8 cellular contexts compared by ENCODE assay signal in genomic region chr11:114060402-114061052, GRCh38. TPM values are rescaled to one million over a fixed set of nuclear protein-coding genes. Genes with fewer than 3 reads are reported as not detected.
DNase-seq lines count a peak whose midpoint lies in the region; ATAC-seq and TF ChIP-seq lines count a peak whose summit lies in the region.

No MANE protein-coding gene starts in this region.

- peak overlapping the region; percentile 63 for H3K9ac ChIP-seq in neural cell (ENCODE audit: low read length)

- no peaks in the 10 kb centered on the region for H4K20me1 ChIP-seq in neural cell (ENCODE audit: insufficient read depth)

- no peaks in the 10 kb centered on the region for H3K9me2 ChIP-seq in neural cell (ENCODE audit: insufficient read depth, low read length)

- peak; percentile 28 to 44 for ATAC-seq in activated CD4-positive, CD25-positive, alpha-beta regulatory T cell treated with anti-CD3 and anti-CD28 coated beads, Interleukin-2, amount 50 U/mL, for 24 hours
- ATAC-seq in GM18502 (IDR thresholded peaks at IDR 0.05; ENCODE audit: poor library complexity, unreplicated experiment) (no peak), GM18909 (IDR thresholded peaks at IDR 0.05; ENCODE audit: poor library complexity, unreplicated experiment) (no peak), GM19452 (IDR thresholded peaks at IDR 0.05; ENCODE audit: unreplicated experiment) (no peak)

- H3K27ac ChIP-seq in neural cell (ENCODE audit: low read length): no peak overlapping the region

- no peaks in the 10 kb centered on the region for H3F3A ChIP-seq in neural cell (ENCODE audit: insufficient read depth, low read length, poor library complexity, severe bottlenecking)

- no peaks in the 10 kb centered on the region for H3K36me3 ChIP-seq in neural cell (ENCODE audit: insufficient read depth, low read length)

- TF ChIP-seq CTCF in fibroblast of villous mesenchyme (IDR thresholded peaks at IDR 0.05; ENCODE audit: insufficient read depth, low read depth, low read length) (no peak), neural cell (IDR thresholded peaks at IDR 0.05; ENCODE audit: poor library complexity, severe bottlenecking) (no peak)

- TF ChIP-seq RAD21 in neural cell (conservative IDR thresholded peaks at IDR 0.05): peak; percentile 31

- peaks cover 42% of the 10 kb centered on the region for H3K79me2 ChIP-seq in neural cell (replicated peaks; ENCODE audit: insufficient read depth, low read length)

- peaks cover 21% of the 10 kb centered on the region for H3K27me3 ChIP-seq in neural cell (ENCODE audit: insufficient read depth, low read depth, low read length)

- H2AFZ ChIP-seq in neural cell (ENCODE audit: low read depth, low read length): peak overlapping the region; percentile 51

- H3K4me2 ChIP-seq in neural cell (ENCODE audit: low read length): peak overlapping the region; percentile 55

- no peaks in the 10 kb centered on the region for H3K9me3 ChIP-seq in neural cell (ENCODE audit: low read length)

- H3K4me3 ChIP-seq in fibroblast of villous mesenchyme (ENCODE audit: low read depth, low read length) (peak overlapping the region; percentile 96), neural cell (ENCODE audit: low read length) (peak overlapping the region; percentile 94)

- DNase-seq in activated CD4-positive, CD25-positive, alpha-beta regulatory T cell (lab: John Stamatoyannopoulos, UW): no peak
- DNase-seq in activated CD8-positive, alpha-beta memory T cell treated with anti-CD3 and anti-CD28 coated beads, Interleukin-2, amount 50 U/mL, for 48 hours: peak; percentile 66
- peak; percentile 35 for DNase-seq in fibroblast of villous mesenchyme (ENCODE audit: low read depth)

- no peak for TF ChIP-seq EP300 in neural cell (conservative IDR thresholded peaks at IDR 0.05; ENCODE audit: poor library complexity, severe bottlenecking)

TF ChIP-seq in neural cell, 6 proteins besides CTCF, POLR2A, EP300 and RAD21:
- TF ChIP-seq MXI1 (conservative IDR thresholded peaks at IDR 0.05; ENCODE audit: poor library complexity, severe bottlenecking) (peak; percentile 59), TAF1 (IDR thresholded peaks at IDR 0.05; ENCODE audit: low read depth) (no peak)

RNA-seq across cellular contexts. Expression of gene ZBTB16, which starts 1.0 kb away (rescaled TPM):
- 0.32 and 0.86 TPM in 2 replicates for total RNA-seq in fibroblast of villous mesenchyme
- 0.45 and 4.0 TPM in 2 replicates for polyA plus RNA-seq in neural cell
- polyA minus RNA-seq in neural cell: 1.7 and 2.9 TPM in 2 replicates

Comparison
In these comparisons a context has a peak if more than half of its experiments do, and no peak if none do; other contexts are left out.
1. ATAC-seq: peak in activated CD4-positive, CD25-positive, alpha-beta regulatory T cell treated with anti-CD3 and anti-CD28 coated beads, Interleukin-2, amount 50 U/mL, for 24 hours (2 of 2); none in GM18502 (single experiment), GM18909 (single experiment) and GM19452 (single experiment).
2. DNase-seq: peak in activated CD8-positive, alpha-beta memory T cell treated with anti-CD3 and anti-CD28 coated beads, Interleukin-2, amount 50 U/mL, for 48 hours (single experiment) and fibroblast of villous mesenchyme (single experiment); none in activated CD4-positive, CD25-positive, alpha-beta regulatory T cell (0 of 4).